1 cellular context compared by ENCODE assay signal in genomic region chr7:12670759-12671545, GRCh38.
TF ChIP-seq lines count a peak whose summit lies in the region.

No MANE protein-coding gene starts in this region.

TF ChIP-seq in K562, 482 proteins besides CTCF, POLR2A, EP300 and RAD21:
- TF ChIP-seq SPI1 (IDR thresholded peaks at IDR 0.05; ENCODE audit: borderline replicate concordance, low read depth, low read length), result peak; percentile 49; the same call in 1 of the 2 replicates
- TF ChIP-seq, protein P1, sequence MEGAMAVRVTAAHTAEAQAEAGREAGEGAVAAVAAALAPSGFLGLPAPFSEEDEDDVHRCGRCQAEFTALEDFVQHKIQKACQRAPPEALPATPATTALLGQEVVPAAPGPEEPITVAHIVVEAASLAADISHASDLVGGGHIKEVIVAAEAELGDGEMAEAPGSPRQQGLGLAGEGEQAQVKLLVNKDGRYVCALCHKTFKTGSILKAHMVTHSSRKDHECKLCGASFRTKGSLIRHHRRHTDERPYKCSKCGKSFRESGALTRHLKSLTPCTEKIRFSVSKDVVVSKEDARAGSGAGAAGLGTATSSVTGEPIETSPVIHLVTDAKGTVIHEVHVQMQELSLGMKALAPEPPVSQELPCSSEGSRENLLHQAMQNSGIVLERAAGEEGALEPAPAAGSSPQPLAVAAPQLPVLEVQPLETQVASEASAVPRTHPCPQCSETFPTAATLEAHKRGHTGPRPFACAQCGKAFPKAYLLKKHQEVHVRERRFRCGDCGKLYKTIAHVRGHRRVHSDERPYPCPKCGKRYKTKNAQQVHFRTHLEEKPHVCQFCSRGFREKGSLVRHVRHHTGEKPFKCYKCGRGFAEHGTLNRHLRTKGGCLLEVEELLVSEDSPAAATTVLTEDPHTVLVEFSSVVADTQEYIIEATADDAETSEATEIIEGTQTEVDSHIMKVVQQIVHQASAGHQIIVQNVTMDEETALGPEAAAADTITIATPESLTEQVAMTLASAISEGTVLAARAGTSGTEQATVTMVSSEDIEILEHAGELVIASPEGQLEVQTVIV (CRISPR knock-in tag; IDR thresholded peaks at IDR 0.05; ENCODE audit: borderline replicate concordance), result no peak
TF ChIP-seq in K562: peak in this region for 1.
